Comparison of ENCODE assay signal across 20 cellular contexts in genomic region chr21:36723371-36723881, GRCh38. TPM values are rescaled to one million over a fixed set of nuclear protein-coding genes. Genes with fewer than 3 reads are reported as not detected.
A peak's percentile ranks its signal among the peaks of the same experiment; 100 is the strongest.
DNase-seq lines count a peak whose midpoint lies in the region; ATAC-seq and TF ChIP-seq lines count a peak whose summit lies in the region.
"Had no signal": no experiment of that assay in that cellular context is flagged by ENCODE, and none has a peak within 500 bp of the region (broad histone marks: within the 10 kb centered on the region; RNA-seq: fewer than 3 reads in every experiment).

No MANE protein-coding gene starts in this region.

- ATAC-seq in sciatic nerve (no peak), upper lobe of right lung (no peak), GM19324 (IDR thresholded peaks at IDR 0.05; ENCODE audit: low FRiP score, unreplicated experiment) (no peak), GM18511 (IDR thresholded peaks at IDR 0.05; ENCODE audit: unreplicated experiment) (no peak)
- ATAC-seq: HCT116 had no signal

- H3K4me1 ChIP-seq in right atrium auricular region (no peaks in the 10 kb centered on the region), endodermal cell (ENCODE audit: control insufficient read depth, insufficient read depth, low read length) (no peaks in the 10 kb centered on the region), upper lobe of right lung (no peaks in the 10 kb centered on the region)

- no peak overlapping the region for H3K4me3 ChIP-seq in right atrium auricular region
- no peak overlapping the region for H3K4me3 ChIP-seq in endodermal cell (ENCODE audit: low read length)
- no peak overlapping the region for H3K4me3 ChIP-seq in upper lobe of right lung
- H3K4me3 ChIP-seq: MG63, SK-N-MC had no signal

- H3K9me3 ChIP-seq in right atrium auricular region (no peaks in the 10 kb centered on the region), endodermal cell (ENCODE audit: control insufficient read depth, low read length) (no peaks in the 10 kb centered on the region), upper lobe of right lung (no peaks in the 10 kb centered on the region)
- H3K9me3 ChIP-seq: MG63 had no signal

- H3K36me3 Mint-ChIP-seq in endodermal cell (ENCODE audit: low read depth): no peaks in the 10 kb centered on the region
- H3K36me3 Mint-ChIP-seq: CD4-positive, CD25-positive, alpha-beta regulatory T cell had no signal

- H3K27ac Mint-ChIP-seq in endodermal cell: no peak overlapping the region
- H3K27ac Mint-ChIP-seq: CD4-positive, CD25-positive, alpha-beta regulatory T cell had no signal

- intact Hi-C loops in cardiac septum (cut with DNase I) (no loop called here), sciatic nerve (cut with DNase I) (no loop called here), upper lobe of right lung (cut with DNase I) (no loop called here)

- no peaks in the 10 kb centered on the region for H3K9me3 Mint-ChIP-seq in endodermal cell

- no peaks in the 10 kb centered on the region for H3K4me1 Mint-ChIP-seq in endodermal cell
- H3K4me1 Mint-ChIP-seq: CD4-positive, CD25-positive, alpha-beta regulatory T cell had no signal

- no peaks in the 10 kb centered on the region for H3K27me3 ChIP-seq in right atrium auricular region
- H3K27me3 ChIP-seq in endodermal cell (ENCODE audit: control insufficient read depth, insufficient read depth, low read length, poor library complexity, severe bottlenecking): peaks cover 5% of the 10 kb centered on the region
- peaks cover 24% of the 10 kb centered on the region for H3K27me3 ChIP-seq in upper lobe of right lung
- H3K27me3 ChIP-seq: MG63 had no signal

- TF ChIP-seq CTCF in right atrium auricular region (IDR thresholded peaks at IDR 0.05): no peak
- no peak for TF ChIP-seq CTCF in endodermal cell (conservative IDR thresholded peaks at IDR 0.05)
- no peak for TF ChIP-seq CTCF in upper lobe of right lung (IDR thresholded peaks at IDR 0.05)

- H3K9ac ChIP-seq in endodermal cell (ENCODE audit: extremely low read depth, low read length, poor library complexity, severe bottlenecking): no peak overlapping the region

- DNase-seq in cardiac septum (ENCODE audit: low spot score): peak; percentile 61
- no peak for DNase-seq in right atrium auricular region (ENCODE audit: low spot score)
- DNase-seq in endodermal cell: peak; percentile 34
- DNase-seq in sciatic nerve (ENCODE audit: low spot score): peak; percentile 41
- peak; percentile 46 for DNase-seq in upper lobe of right lung
- DNase-seq in NCI-H1417 treated with DMSO at 0.1 percent for 48 hours (lab: John Stamatoyannopoulos, UW): no peak
- DNase-seq: CD4-positive, CD25-positive, alpha-beta regulatory T cell; IMR-90; KG1; MG63; NCI-H1105 treated with DMSO at 0.1 percent for 48 hours; NCI-H2029; NCI-H446 treated with DMSO at 0.1 percent for 48 hours; NCI-H526 treated with DMSO at 0.1 percent for 48 hours; SIG-M5 had no signal

- no peak overlapping the region for H3K27ac ChIP-seq in right atrium auricular region
- H3K27ac ChIP-seq in endodermal cell (ENCODE audit: low read depth, low read length): no peak overlapping the region
- no peak overlapping the region for H3K27ac ChIP-seq in upper lobe of right lung
- H3K27ac ChIP-seq: SK-N-MC had no signal

- H3K36me3 ChIP-seq in right atrium auricular region (no peaks in the 10 kb centered on the region), endodermal cell (ENCODE audit: control insufficient read depth, insufficient read depth, low read length) (no peaks in the 10 kb centered on the region), upper lobe of right lung (no peaks in the 10 kb centered on the region)

- H3K27me3 Mint-ChIP-seq in endodermal cell (ENCODE audit: insufficient read depth): peaks cover 42% of the 10 kb centered on the region

- 91% methylated on average over 6 to 14 of the region's 14 CpGs for WGBS in endodermal cell (ENCODE audit: insufficient coverage in 1 of 2, insufficient read length in 1 of 2), 2 experiments

- no peak overlapping the region for H3K4me3 Mint-ChIP-seq in endodermal cell
- H3K4me3 Mint-ChIP-seq: CD4-positive, CD25-positive, alpha-beta regulatory T cell had no signal

RNA-seq across cellular contexts. Expression of gene SIM2, which starts 24.5 kb away (rescaled TPM):
- total RNA-seq in cardiac septum: 0.16 TPM
- not detected for total RNA-seq in right atrium auricular region
- not detected for total RNA-seq in endodermal cell
- polyA plus RNA-seq in endodermal cell (2013, experiment 1 of 2): not detected
- polyA plus RNA-seq in endodermal cell (2013, experiment 2 of 2): 0.04 TPM
- total RNA-seq in sciatic nerve: not detected
- total RNA-seq in upper lobe of right lung: not detected
- total RNA-seq: CD4-positive, CD25-positive, alpha-beta regulatory T cell had no signal
- polyA plus RNA-seq: BJ had no signal

Comparison
In these comparisons a context has a peak if more than half of its experiments do, and no peak if none do; other contexts are left out.
1. DNase-seq: peak in cardiac septum (single experiment), endodermal cell (single experiment), sciatic nerve (single experiment) and upper lobe of right lung (single experiment); none in right atrium auricular region (single experiment) and NCI-H1417 treated with DMSO at 0.1 percent for 48 hours (single experiment).